Comparison of ENCODE assay signal across 1 cellular context in the genomic region with DNA sequence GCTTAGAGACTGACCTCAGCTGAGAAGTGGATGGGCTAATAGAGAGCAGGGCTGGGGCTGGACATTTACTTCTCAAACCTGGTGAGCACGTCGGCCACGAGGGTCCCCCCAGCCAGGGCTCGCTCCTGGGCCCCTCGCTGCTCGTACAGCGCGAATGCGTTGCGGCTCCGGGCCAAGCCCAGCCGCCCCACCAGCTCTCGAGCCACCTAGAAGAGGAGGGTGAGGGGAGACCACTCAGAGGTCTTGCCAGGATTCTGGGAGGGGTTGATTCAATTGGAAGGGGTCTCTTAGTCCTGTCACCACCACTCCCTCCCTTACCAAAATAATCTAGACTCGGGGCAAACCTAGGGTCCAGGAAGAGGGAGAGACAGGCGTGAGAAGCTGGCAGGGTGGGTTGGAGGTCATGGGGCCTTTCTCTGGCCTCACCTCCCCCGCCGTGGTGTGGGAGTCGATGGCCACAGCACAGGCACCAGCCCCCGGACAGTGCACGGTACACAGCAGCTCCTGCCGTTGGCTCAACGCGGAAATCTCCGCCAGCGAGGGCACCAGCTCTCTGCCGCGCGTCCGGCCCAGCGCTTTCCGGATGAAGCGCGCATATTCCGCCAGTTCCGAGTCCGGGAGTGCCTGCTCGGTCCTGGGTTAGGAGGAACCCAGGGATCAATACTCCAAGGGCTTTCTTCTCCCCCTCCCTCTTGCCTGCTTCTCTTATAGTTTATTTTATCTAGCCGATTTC.
TF ChIP-seq lines count a peak whose summit lies in the region.

No MANE protein-coding gene starts in this region.

TF ChIP-seq in GM12878, 131 proteins besides CTCF, POLR2A, EP300 and RAD21:
- TF ChIP-seq, protein P1, sequence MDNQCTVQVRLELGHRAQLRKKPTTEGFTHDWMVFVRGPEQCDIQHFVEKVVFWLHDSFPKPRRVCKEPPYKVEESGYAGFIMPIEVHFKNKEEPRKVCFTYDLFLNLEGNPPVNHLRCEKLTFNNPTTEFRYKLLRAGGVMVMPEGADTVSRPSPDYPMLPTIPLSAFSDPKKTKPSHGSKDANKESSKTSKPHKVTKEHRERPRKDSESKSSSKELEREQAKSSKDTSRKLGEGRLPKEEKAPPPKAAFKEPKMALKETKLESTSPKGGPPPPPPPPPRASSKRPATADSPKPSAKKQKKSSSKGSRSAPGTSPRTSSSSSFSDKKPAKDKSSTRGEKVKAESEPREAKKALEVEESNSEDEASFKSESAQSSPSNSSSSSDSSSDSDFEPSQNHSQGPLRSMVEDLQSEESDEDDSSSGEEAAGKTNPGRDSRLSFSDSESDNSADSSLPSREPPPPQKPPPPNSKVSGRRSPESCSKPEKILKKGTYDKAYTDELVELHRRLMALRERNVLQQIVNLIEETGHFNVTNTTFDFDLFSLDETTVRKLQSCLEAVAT (IDR thresholded peaks at IDR 0.05), result no peak
- TF ChIP-seq POU2F2 (IDR thresholded peaks at IDR 0.05; ENCODE audit: borderline replicate concordance, low read depth, low read length) (no peak), SMAD1 (IDR thresholded peaks at IDR 0.05; ENCODE audit: low read depth, partially characterized antibody) (no peak), WRNIP1 (IDR thresholded peaks at IDR 0.05; ENCODE audit: borderline replicate concordance, low read depth, low read length) (no peak), MEF2A (IDR thresholded peaks at IDR 0.05; ENCODE audit: insufficient read depth, low read depth, low read length) (no peak), STAT1 (conservative IDR thresholded peaks at IDR 0.05) (no peak), MTA2 (IDR thresholded peaks at IDR 0.05; ENCODE audit: low read depth) (no peak), MYC (IDR thresholded peaks at IDR 0.05; ENCODE audit: insufficient read depth, insufficient read length, insufficient replicate concordance, low read length, severe bottlenecking) (no peak), CHD1 (IDR thresholded peaks at IDR 0.05; ENCODE audit: low read depth, low read length) (no peak), SMAD5 (IDR thresholded peaks at IDR 0.05; ENCODE audit: low read depth) (no peak), JUNB (IDR thresholded peaks at IDR 0.05) (no peak), BACH1 (IDR thresholded peaks at IDR 0.05; ENCODE audit: borderline replicate concordance) (no peak), POLR2AphosphoS2 (IDR thresholded peaks at IDR 0.05; ENCODE audit: low read depth, low read length) (no peak)
- TF ChIP-seq, protein P2, sequence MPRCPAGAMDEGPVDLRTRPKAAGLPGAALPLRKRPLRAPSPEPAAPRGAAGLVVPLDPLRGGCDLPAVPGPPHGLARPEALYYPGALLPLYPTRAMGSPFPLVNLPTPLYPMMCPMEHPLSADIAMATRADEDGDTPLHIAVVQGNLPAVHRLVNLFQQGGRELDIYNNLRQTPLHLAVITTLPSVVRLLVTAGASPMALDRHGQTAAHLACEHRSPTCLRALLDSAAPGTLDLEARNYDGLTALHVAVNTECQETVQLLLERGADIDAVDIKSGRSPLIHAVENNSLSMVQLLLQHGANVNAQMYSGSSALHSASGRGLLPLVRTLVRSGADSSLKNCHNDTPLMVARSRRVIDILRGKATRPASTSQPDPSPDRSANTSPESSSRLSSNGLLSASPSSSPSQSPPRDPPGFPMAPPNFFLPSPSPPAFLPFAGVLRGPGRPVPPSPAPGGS (IDR thresholded peaks at IDR 0.05; ENCODE audit: borderline replicate concordance, insufficient read depth, low read depth, low read length, poor library complexity, severe bottlenecking), result no peak
- TF ChIP-seq, protein P3, sequence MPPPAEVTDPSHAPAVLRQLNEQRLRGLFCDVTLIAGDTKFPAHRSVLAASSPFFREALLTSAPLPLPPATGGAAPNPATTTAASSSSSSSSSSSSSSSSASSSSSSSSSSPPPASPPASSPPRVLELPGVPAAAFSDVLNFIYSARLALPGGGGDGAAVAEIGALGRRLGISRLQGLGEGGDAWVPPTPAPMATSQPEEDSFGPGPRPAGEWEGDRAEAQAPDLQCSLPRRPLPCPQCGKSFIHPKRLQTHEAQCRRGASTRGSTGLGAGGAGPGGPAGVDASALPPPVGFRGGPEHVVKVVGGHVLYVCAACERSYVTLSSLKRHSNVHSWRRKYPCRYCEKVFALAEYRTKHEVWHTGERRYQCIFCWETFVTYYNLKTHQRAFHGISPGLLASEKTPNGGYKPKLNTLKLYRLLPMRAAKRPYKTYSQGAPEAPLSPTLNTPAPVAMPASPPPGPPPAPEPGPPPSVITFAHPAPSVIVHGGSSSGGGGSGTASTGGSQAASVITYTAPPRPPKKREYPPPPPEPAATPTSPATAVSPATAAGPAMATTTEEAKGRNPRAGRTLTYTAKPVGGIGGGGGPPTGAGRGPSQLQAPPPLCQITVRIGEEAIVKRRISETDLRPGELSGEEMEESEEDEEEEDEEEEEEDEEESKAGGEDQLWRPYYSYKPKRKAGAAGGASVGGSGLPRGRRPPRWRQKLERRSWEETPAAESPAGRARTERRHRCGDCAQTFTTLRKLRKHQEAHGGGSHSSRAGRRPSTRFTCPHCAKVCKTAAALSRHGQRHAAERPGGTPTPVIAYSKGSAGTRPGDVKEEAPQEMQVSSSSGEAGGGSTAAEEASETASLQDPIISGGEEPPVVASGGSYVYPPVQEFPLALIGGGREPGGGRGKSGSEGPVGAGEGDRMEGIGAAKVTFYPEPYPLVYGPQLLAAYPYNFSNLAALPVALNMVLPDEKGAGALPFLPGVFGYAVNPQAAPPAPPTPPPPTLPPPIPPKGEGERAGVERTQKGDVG (CRISPR knock-in tag; IDR thresholded peaks at IDR 0.05), result no peak
